Comparison of ENCODE assay signal across 29 cellular contexts in genomic region chr6:33759887-33760629, GRCh38. TPM values are rescaled to one million over a fixed set of nuclear protein-coding genes. Genes with fewer than 3 reads are reported as not detected.
A peak's percentile ranks its signal among the peaks of the same experiment; 100 is the strongest.
DNase-seq lines count a peak whose midpoint lies in the region; ATAC-seq and TF ChIP-seq lines count a peak whose summit lies in the region.
"Had no signal": no experiment of that assay in that cellular context is flagged by ENCODE, and none has a peak within 500 bp of the region (broad histone marks: within the 10 kb centered on the region; RNA-seq: fewer than 3 reads in every experiment).

No MANE protein-coding gene starts in this region.

- RAD21 ChIA-PET in HCT116 (lab: Charles Lee; ENCODE audit: low non-redundant PET in 1 of 2, low total read pairs in 2 of 2, uncharacterized antibody in 2 of 2, unreplicated experiment in 2 of 2): interaction anchor here in 1 of 2 experiments (0.8 kb wide), 1 partner anchor 16 kb away, joined by 3 read pairs; no protein-coding TSS in a partner anchor

- H3K4me2 ChIP-seq in HCT116 (ENCODE audit: low read length): peak overlapping the region; percentile 47; the same call in 1 of the 2 replicates
- H3K4me2 ChIP-seq: hepatocyte had no signal

- H3K27ac Mint-ChIP-seq in nephron: peak overlapping the region; percentile 80 to 92 (median 86)
- H3K27ac Mint-ChIP-seq: activated CD4-positive, alpha-beta T cell treated with anti-CD3 and anti-CD28 coated beads, Interleukin-2, amount 10 ng/mL, durations not matched to agents 24 days and 14 days; activated naive CD4-positive, alpha-beta T cell treated with anti-CD3 and anti-CD28 coated beads, Interleukin-2, amount 10 ng/mL, durations not matched to agents 7 days and 5 days; activated T-helper 1 cell treated with anti-CD3 and anti-CD28 coated beads, Interleukin-12 subunit alpha, Interleukin-12 subunit beta, Interleukin-2, Interleukin-4 antibody, amounts not matched to agents 30 ng/mL and 10 ng/mL and 1 ng/mL, durations not matched to agents 14 hours and 24 hours and 36 hours; stimulated activated naive CD8-positive, alpha-beta T cell treated with anti-CD3 and anti-CD28 coated beads, Interleukin-15, Interleukin-2, amounts not matched to agents 100 ng/mL and 50 ng/mL, for 24 hours had no signal

- H3K36me3 Mint-ChIP-seq in nephron (ENCODE audit: low read depth): no peaks in the 10 kb centered on the region
- H3K36me3 Mint-ChIP-seq: activated naive CD4-positive, alpha-beta T cell treated with anti-CD3 and anti-CD28 coated beads, Interleukin-2, amount 10 ng/mL, durations not matched to agents 7 days and 5 days had no signal

- H3K79me2 ChIP-seq in HCT116 (ENCODE audit: insufficient read depth, low read length): no peaks in the 10 kb centered on the region
- H3K79me2 ChIP-seq: hepatocyte had no signal

- TF ChIP-seq POLR2A in HCT116 (IDR thresholded peaks at IDR 0.05; ENCODE audit: borderline replicate concordance, extremely low read depth, insufficient read depth, insufficient read length) (no peak), breast epithelium (IDR thresholded peaks at IDR 0.05) (no peak), vagina (IDR thresholded peaks at IDR 0.05) (no peak)

- H4K20me1 ChIP-seq in HCT116 (ENCODE audit: insufficient read depth): no peaks in the 10 kb centered on the region

- H3K4me1 ChIP-seq in HCT116 (ENCODE audit: control insufficient read depth in 1 of 2, insufficient read depth in 2 of 2, low read length in 2 of 2) (peaks cover 6 to 19% of the 10 kb centered on the region in 2 experiments; a peak in 3 of 4 replicates), breast epithelium (no peaks in the 10 kb centered on the region), vagina (peaks cover 22% of the 10 kb centered on the region)
- H3K4me1 ChIP-seq: colonic mucosa, foreskin keratinocyte had no signal

- ATAC-seq in HCT116: no peak; the same call in 1 of the 2 replicates
- ATAC-seq: A549; effector memory CD8-positive, alpha-beta T cell; foreskin keratinocyte; SK-N-SH treated with all-trans-retinoic acid at 6 μM for 48 hours had no signal

- H3K27ac ChIP-seq in HCT116 (ENCODE audit: low read depth, low read length) (no peak overlapping the region), breast epithelium (no peak overlapping the region), vagina (no peak overlapping the region)
- H3K27ac ChIP-seq: foreskin keratinocyte, hepatocyte had no signal

- H3K36me3 ChIP-seq in HCT116 (ENCODE audit: control insufficient read depth in 1 of 2, insufficient read depth in 2 of 2, low read length in 2 of 2) (no peaks in the 10 kb centered on the region), breast epithelium (no peaks in the 10 kb centered on the region), vagina (no peaks in the 10 kb centered on the region)
- H3K36me3 ChIP-seq: BE2C, colonic mucosa, prostate gland, transverse colon had no signal

- no peaks in the 10 kb centered on the region for H3K9me3 Mint-ChIP-seq in nephron
- H3K9me3 Mint-ChIP-seq: activated CD4-positive, alpha-beta T cell treated with anti-CD3 and anti-CD28 coated beads, Interleukin-2, amount 10 ng/mL, durations not matched to agents 24 days and 14 days; activated naive CD4-positive, alpha-beta T cell treated with anti-CD3 and anti-CD28 coated beads, Interleukin-2, amount 10 ng/mL, durations not matched to agents 7 days and 5 days; activated T-helper 1 cell treated with anti-CD3 and anti-CD28 coated beads, Interleukin-12 subunit alpha, Interleukin-12 subunit beta, Interleukin-2, Interleukin-4 antibody, amounts not matched to agents 30 ng/mL and 10 ng/mL and 1 ng/mL, durations not matched to agents 14 hours and 24 hours and 36 hours; effector memory CD8-positive, alpha-beta T cell; stimulated activated naive CD8-positive, alpha-beta T cell treated with anti-CD3 and anti-CD28 coated beads, Interleukin-15, Interleukin-2, amounts not matched to agents 100 ng/mL and 50 ng/mL, for 24 hours had no signal

- no peak overlapping the region for H2AFZ ChIP-seq in HCT116 (ENCODE audit: low read depth, low read length, poor library complexity, severe bottlenecking)
- H2AFZ ChIP-seq: hepatocyte had no signal

- BruUV-seq in HCT116 (replicated peaks; lab: Mats Ljungman, UMichigan): TSS peak; percentile 100

- H3K27me3 Mint-ChIP-seq in nephron (ENCODE audit: low read depth): peaks cover 14% of the 10 kb centered on the region
- H3K27me3 Mint-ChIP-seq: stimulated activated naive CD8-positive, alpha-beta T cell treated with anti-CD3 and anti-CD28 coated beads, Interleukin-15, Interleukin-2, amounts not matched to agents 100 ng/mL and 50 ng/mL, for 24 hours had no signal

- H3K4me3 ChIP-seq in HCT116 (replicated peaks in 1 of 2; ENCODE audit: low read depth in 1 of 2, low read length in 2 of 2) (no peak overlapping the region), breast epithelium (no peak overlapping the region), vagina (no peak overlapping the region)
- H3K4me3 ChIP-seq: A549, colonic mucosa, hepatocyte, prostate gland, transverse colon had no signal

- intact Hi-C loops in HCT116 (cut with micrococcal nuclease) (no loop called here), breast epithelium (cut with DNase I; ENCODE audit: low total_unique reads) (loop anchor here (10.0 kb wide), 1 partner anchor 395 kb away; no protein-coding TSS in a partner anchor), vagina (cut with DNase I) (no loop called here)

- POLR2A ChIA-PET in HCT116 (lab: Charles Lee): interaction anchor here (1.0 kb wide), 1 partner anchor 10 kb away, joined by 4 read pairs; no protein-coding TSS in a partner anchor

- TF ChIP-seq RAD21 in HCT116 (IDR thresholded peaks at IDR 0.05; ENCODE audit: low read depth): no peak

- H3K9ac ChIP-seq in HCT116 (ENCODE audit: low read length): no peak overlapping the region

- peak; percentile 55 for DNase-seq in DMS53 (lab: John Stamatoyannopoulos, UW)
- DNase-seq in DMS53 treated with DMSO at 0.1 percent for 48 hours (lab: John Stamatoyannopoulos, UW; ENCODE audit: unreplicated experiment): no peak
- no peak for DNase-seq in HCT116 (ENCODE audit: low read depth, low spot score)
- peak; percentile 64 for DNase-seq in NCI-H2171 treated with DMSO at 0.1 percent for 48 hours (lab: John Stamatoyannopoulos, UW)
- DNase-seq in breast epithelium (ENCODE audit: low spot score in 2 of 2): no peak
- no peak for DNase-seq in vagina (ENCODE audit: extremely low spot score in 2 of 2)
- DNase-seq in Kasumi-1 (lab: John Stamatoyannopoulos, UW): no peak
- DNase-seq: activated CD4-positive, alpha-beta T cell treated with anti-CD3 and anti-CD28 coated beads, Interleukin-2, amount 10 ng/mL, durations not matched to agents 24 days and 14 days; activated naive CD4-positive, alpha-beta T cell treated with anti-CD3 and anti-CD28 coated beads, Interleukin-2, amount 10 ng/mL, durations not matched to agents 7 days and 5 days; amniotic stem cell; BE2C; colonic mucosa; effector memory CD8-positive, alpha-beta T cell; foreskin keratinocyte; GDM1; left colon; NCI-H1694; stimulated activated CD4-positive, alpha-beta T cell treated with anti-CD3 and anti-CD28 coated beads, Interleukin-15, amount 100 ng/mL, for 24 hours; T-helper 2 cell had no signal

- H3K9me3 ChIP-seq in HCT116 (ENCODE audit: control insufficient read depth in 1 of 2, insufficient read depth in 1 of 2, low read depth in 1 of 2, low read length in 2 of 2): no peaks in the 10 kb centered on the region
- no peaks in the 10 kb centered on the region for H3K9me3 ChIP-seq in breast epithelium
- no peaks in the 10 kb centered on the region for H3K9me3 ChIP-seq in vagina
- H3K9me3 ChIP-seq: A549, BE2C, colonic mucosa, prostate gland, transverse colon had no signal

- no peak for TF ChIP-seq CTCF in HCT116 (IDR thresholded peaks at IDR 0.05 in 2 of 3, conservative IDR thresholded peaks at IDR 0.05 in 1 of 3; ENCODE audit: borderline replicate concordance in 1 of 3, insufficient read depth in 1 of 3, low read depth in 2 of 3, low read length in 2 of 3)
- no peak for TF ChIP-seq CTCF in nephron (IDR thresholded peaks at IDR 0.05; ENCODE audit: unreplicated experiment in 3 of 3)
- TF ChIP-seq CTCF in breast epithelium (IDR thresholded peaks at IDR 0.05): no peak
- TF ChIP-seq CTCF in vagina (IDR thresholded peaks at IDR 0.05): no peak

- peaks cover 58% of the 10 kb centered on the region for H3K4me1 Mint-ChIP-seq in nephron
- H3K4me1 Mint-ChIP-seq: activated naive CD4-positive, alpha-beta T cell treated with anti-CD3 and anti-CD28 coated beads, Interleukin-2, amount 10 ng/mL, durations not matched to agents 7 days and 5 days had no signal

- CTCF ChIA-PET in HCT116 (lab: Charles Lee): interaction anchor here (0.9 to 1.8 kb wide), 9 partner anchors 8 to 399 kb away, joined by 3 to 9 read pairs (median 4); partner anchors contain the start of gene UQCC2

- H3K4me3 Mint-ChIP-seq in nephron: peak overlapping the region in 1 of 3 experiments; percentile 47
- H3K4me3 Mint-ChIP-seq: activated CD4-positive, alpha-beta T cell treated with anti-CD3 and anti-CD28 coated beads, Interleukin-2, amount 10 ng/mL, durations not matched to agents 24 days and 14 days; activated naive CD4-positive, alpha-beta T cell treated with anti-CD3 and anti-CD28 coated beads, Interleukin-2, amount 10 ng/mL, durations not matched to agents 7 days and 5 days; activated T-helper 1 cell treated with anti-CD3 and anti-CD28 coated beads, Interleukin-12 subunit alpha, Interleukin-12 subunit beta, Interleukin-2, Interleukin-4 antibody, amounts not matched to agents 30 ng/mL and 10 ng/mL and 1 ng/mL, durations not matched to agents 14 hours and 24 hours and 36 hours; effector memory CD8-positive, alpha-beta T cell; stimulated activated naive CD8-positive, alpha-beta T cell treated with anti-CD3 and anti-CD28 coated beads, Interleukin-15, Interleukin-2, amounts not matched to agents 100 ng/mL and 50 ng/mL, for 24 hours had no signal

- H3K27me3 ChIP-seq in HCT116 (ENCODE audit: insufficient read depth, low read length) (no peaks in the 10 kb centered on the region), breast epithelium (no peaks in the 10 kb centered on the region), vagina (no peaks in the 10 kb centered on the region)
- H3K27me3 ChIP-seq: BE2C, colonic mucosa, foreskin keratinocyte, hepatocyte, transverse colon had no signal

- no peaks in the 10 kb centered on the region for H3K9me2 ChIP-seq in HCT116 (ENCODE audit: insufficient read depth)

TF ChIP-seq in HCT116, 20 proteins besides CTCF, POLR2A, EP300 and RAD21 (continues in another document):
- TF ChIP-seq TCF7L2 (IDR thresholded peaks at IDR 0.05; ENCODE audit: borderline replicate concordance, extremely low read depth, insufficient read depth, insufficient read length): no peak

RNA-seq across cellular contexts. Expression of gene IP6K3, which starts 13.4 kb away (rescaled TPM):
- not detected for total RNA-seq in HCT116 (2021; ENCODE audit: unreplicated experiment)
- polyA plus RNA-seq in HCT116 (2012): 0.02 TPM in 1 of 2 replicates, not detected in the other
- total RNA-seq in breast epithelium: 1 to 10 TPM in 1 of 3 donors, under 1 TPM in 2; 0.15 to 4.2 (median 0.66) TPM
- total RNA-seq in vagina: 1.5 TPM
- total RNA-seq: activated CD4-positive, alpha-beta T cell treated with anti-CD3 and anti-CD28 coated beads, Interleukin-2, amount 10 ng/mL, durations not matched to agents 24 days and 14 days; activated T-helper 1 cell treated with anti-CD3 and anti-CD28 coated beads, Interleukin-12 subunit alpha, Interleukin-12 subunit beta, Interleukin-2, Interleukin-4 antibody, amounts not matched to agents 30 ng/mL and 10 ng/mL and 1 ng/mL, durations not matched to agents 14 hours and 24 hours and 36 hours; foreskin keratinocyte had no signal
- polyA plus RNA-seq: foreskin keratinocyte had no signal

RNA-seq across cellular contexts. Expression of gene LEMD2, which starts 28.9 kb away (rescaled TPM):
- total RNA-seq in HCT116 (2021; ENCODE audit: unreplicated experiment): 43.9 TPM
- polyA plus RNA-seq in HCT116 (2012): 27.4 and 28.0 TPM in 2 replicates
- total RNA-seq in breast epithelium: 10 to 100 TPM; 42.2 to 69.1 (median 59.0) TPM
- 55.5 TPM for total RNA-seq in vagina

RNA-seq across cellular contexts. Expression of gene MLN, which starts 43.7 kb away (rescaled TPM):
- total RNA-seq in HCT116 (2021; ENCODE audit: unreplicated experiment): not detected
- polyA plus RNA-seq in HCT116 (2012): not detected in 2 replicates
- not detected for total RNA-seq in breast epithelium
- not detected for total RNA-seq in vagina
- total RNA-seq: activated CD4-positive, alpha-beta T cell treated with anti-CD3 and anti-CD28 coated beads, Interleukin-2, amount 10 ng/mL, durations not matched to agents 24 days and 14 days; activated T-helper 1 cell treated with anti-CD3 and anti-CD28 coated beads, Interleukin-12 subunit alpha, Interleukin-12 subunit beta, Interleukin-2, Interleukin-4 antibody, amounts not matched to agents 30 ng/mL and 10 ng/mL and 1 ng/mL, durations not matched to agents 14 hours and 24 hours and 36 hours; bronchial epithelial cell; foreskin keratinocyte; left colon; prostate gland; transverse colon had no signal
- polyA plus RNA-seq: A549, esophagus, foreskin keratinocyte had no signal

RNA-seq across cellular contexts. Expression of gene UQCC2, which starts 48.6 kb away (rescaled TPM):
- 95.1 TPM for total RNA-seq in HCT116 (2021; ENCODE audit: unreplicated experiment)
- polyA plus RNA-seq in HCT116 (2012): 128 and 169 TPM in 2 replicates
- total RNA-seq in breast epithelium: 10 to 100 TPM in 2 of 3 donors, 1 to 10 TPM in 1; 9.9 to 19.7 (median 19.6) TPM
- 16.2 TPM for total RNA-seq in vagina

Comparison
In these comparisons a context has a peak if more than half of its experiments do, and no peak if none do; other contexts are left out.
1. DNase-seq: peak in DMS53 (single experiment) and NCI-H2171 treated with DMSO at 0.1 percent for 48 hours (single experiment); none in DMS53 treated with DMSO at 0.1 percent for 48 hours (single experiment), HCT116 (single experiment), breast epithelium (0 of 2), vagina (0 of 2) and Kasumi-1 (0 of 2).